8 cellular contexts compared by ENCODE assay signal in genomic region chr19:55654833-55655647, GRCh38. TPM values are rescaled to one million over a fixed set of nuclear protein-coding genes. Genes with fewer than 3 reads are reported as not detected.
A peak's percentile ranks its signal among the peaks of the same experiment; 100 is the strongest.
DNase-seq lines count a peak whose midpoint lies in the region; ATAC-seq and TF ChIP-seq lines count a peak whose summit lies in the region.

Gene U2AF2 (plus strand): TSS chr19:55655035. CDS start chr19:55655105, 70 bp downstream.

- peak within 1 kb of the TSS; percentile 100 for H3K9ac ChIP-seq in MM.1S (ENCODE audit: low read length)
- H3K9ac ChIP-seq in SK-N-MC (ENCODE audit: insufficient read length) = peak within 1 kb of the TSS; percentile 100

- H3K27ac Mint-ChIP-seq in activated naive CD4-positive, alpha-beta T cell treated with anti-CD3 and anti-CD28 coated beads, Interleukin-2, amount 10 ng/mL, durations not matched to agents 7 days and 5 days = peak within 1 kb of the TSS; percentile 92

- peaks cover 4% of the 10 kb centered on the region; the same call in 1 of the 2 replicates for H3F3A ChIP-seq in MM.1S (ENCODE audit: insufficient read depth, low read length)

- peaks cover 21% of the 10 kb centered on the region for H3K36me3 Mint-ChIP-seq in activated naive CD4-positive, alpha-beta T cell treated with anti-CD3 and anti-CD28 coated beads, Interleukin-2, amount 10 ng/mL, durations not matched to agents 7 days and 5 days

- peaks cover 52% of the 10 kb centered on the region for H3K79me2 ChIP-seq in MM.1S (ENCODE audit: low read length)

- DNase-seq in GDM1 (lab: John Stamatoyannopoulos, UW) (peak; percentile 91), HAP-1 (ENCODE audit: low spot score in 2 of 2) (peak; percentile 80 to 97), MM.1S (peak; percentile 92), SK-N-MC (ENCODE audit: low read depth, low spot score) (no peak), globus pallidus (ENCODE audit: low spot score) (peak; percentile 95), omental fat pad (ENCODE audit: low spot score) (peak; percentile 86)
- DNase-seq in activated naive CD4-positive, alpha-beta T cell treated with anti-CD3 and anti-CD28 coated beads, Interleukin-2, amount 10 ng/mL, durations not matched to agents 7 days and 5 days = peak; percentile 97

- H3K27ac ChIP-seq in MM.1S (ENCODE audit: low read length) (peak within 1 kb of the TSS; percentile 99), SK-N-MC (peak within 1 kb of the TSS; percentile 100), temporal lobe (ENCODE audit: low read depth, low read length) (peak within 1 kb of the TSS; percentile 96)

- peak; percentile 52 for ATAC-seq in omental fat pad (ENCODE audit: low FRiP score)

- H3K9me2 ChIP-seq in MM.1S (replicated peaks; ENCODE audit: insufficient read depth, low read length) = no peaks in the 10 kb centered on the region

- H3K9me3 ChIP-seq in HAP-1 (no peaks in the 10 kb centered on the region), MM.1S (replicated peaks; ENCODE audit: insufficient read depth, low read length) (no peaks in the 10 kb centered on the region), SK-N-MC (ENCODE audit: low read depth, low read length) (no peaks in the 10 kb centered on the region)

- H3K9me3 Mint-ChIP-seq in activated naive CD4-positive, alpha-beta T cell treated with anti-CD3 and anti-CD28 coated beads, Interleukin-2, amount 10 ng/mL, durations not matched to agents 7 days and 5 days = no peaks in the 10 kb centered on the region

- no peak for TF ChIP-seq CTCF in MM.1S (IDR thresholded peaks at IDR 0.05; ENCODE audit: low read length)
- no peak for TF ChIP-seq CTCF in omental fat pad (IDR thresholded peaks at IDR 0.05)

- H3K4me3 ChIP-seq in HAP-1 = peak within 1 kb of the TSS; percentile 95
- peak within 1 kb of the TSS; percentile 91 for H3K4me3 ChIP-seq in MM.1S (ENCODE audit: low read length)
- peak within 1 kb of the TSS; percentile 100 for H3K4me3 ChIP-seq in SK-N-MC

- in situ Hi-C loops in HAP-1 (cut with MboI; ENCODE audit: low sequenced_read_pairs) = loop anchor here (25.0 kb wide), 2 partner anchors 1193 to 1468 kb away; partner anchors contain the start of genes CDC42EP5, LENG9, MBOAT7 and TSEN34

- H3K4me2 ChIP-seq in MM.1S (ENCODE audit: low read depth, low read length) = peak within 1 kb of the TSS; percentile 99

- peaks cover 4% of the 10 kb centered on the region for H3K27me3 Mint-ChIP-seq in activated naive CD4-positive, alpha-beta T cell treated with anti-CD3 and anti-CD28 coated beads, Interleukin-2, amount 10 ng/mL, durations not matched to agents 7 days and 5 days

- peak within 1 kb of the TSS; percentile 67 for H2AFZ ChIP-seq in MM.1S (ENCODE audit: low read length)

- peaks cover 28% of the 10 kb centered on the region for H3K36me3 ChIP-seq in HAP-1 (replicated peaks)
- H3K36me3 ChIP-seq in MM.1S (replicated peaks; ENCODE audit: insufficient read depth, low read length) = no peaks in the 10 kb centered on the region
- H3K36me3 ChIP-seq in SK-N-MC (ENCODE audit: insufficient read depth, low read length) = peaks cover 48% of the 10 kb centered on the region

- H3K4me3 Mint-ChIP-seq in activated naive CD4-positive, alpha-beta T cell treated with anti-CD3 and anti-CD28 coated beads, Interleukin-2, amount 10 ng/mL, durations not matched to agents 7 days and 5 days = peak within 1 kb of the TSS; percentile 78

- H3K4me1 Mint-ChIP-seq in activated naive CD4-positive, alpha-beta T cell treated with anti-CD3 and anti-CD28 coated beads, Interleukin-2, amount 10 ng/mL, durations not matched to agents 7 days and 5 days = peaks cover 49% of the 10 kb centered on the region

- peaks cover 11% of the 10 kb centered on the region for H3K4me1 ChIP-seq in HAP-1
- H3K4me1 ChIP-seq in MM.1S (ENCODE audit: low read length) = peaks cover 20% of the 10 kb centered on the region; the same call in 1 of the 2 replicates

- CTCF ChIA-PET in activated naive CD4-positive, alpha-beta T cell treated with anti-CD3 and anti-CD28 coated beads, Interleukin-2, amount 10 ng/mL, durations not matched to agents 7 days and 5 days (lab: Charles Lee) = interaction anchor here (0.6 to 1.2 kb wide), 9 partner anchors 9 to 679 kb away, joined by 3 to 7 read pairs (median 3); no protein-coding TSS in a partner anchor

- peaks cover 41% of the 10 kb centered on the region for H4K20me1 ChIP-seq in MM.1S (ENCODE audit: insufficient read depth, low read length)

- H3K27me3 ChIP-seq in HAP-1 (ENCODE audit: low read depth) = no peaks in the 10 kb centered on the region
- no peaks in the 10 kb centered on the region for H3K27me3 ChIP-seq in MM.1S (replicated peaks; ENCODE audit: insufficient read depth, low read length)

RNA-seq across cellular contexts. Expression of gene U2AF2, which starts in this region (rescaled TPM):
- total RNA-seq in omental fat pad = 100 to 1,000 TPM in 2 of 4 donors, 10 to 100 TPM in 2; 55.2 to 132 (median 86.1) TPM
- total RNA-seq in temporal lobe = 83.6 TPM
